In genomic region chr3:67790043-67790442, GRCh38 we compare ENCODE assay signal across 8 cellular contexts.
A peak's percentile ranks its signal among the peaks of the same experiment; 100 is the strongest.
DNase-seq lines count a peak whose midpoint lies in the region; ATAC-seq, FAIRE-seq and TF ChIP-seq lines count a peak whose summit lies in the region.

No MANE protein-coding gene starts in this region.

- H3K27me3 ChIP-seq in left ventricle myocardium inferior (ENCODE audit: low read depth), result no peaks in the 10 kb centered on the region

- H3K4me3 ChIP-seq in AG09309 (ENCODE audit: control insufficient read depth, low read depth, low read length) (no peak overlapping the region), left ventricle myocardium inferior (no peak overlapping the region)

- no peaks in the 10 kb centered on the region for H3K36me3 ChIP-seq in left ventricle myocardium inferior

- FAIRE-seq in RCC 7860 (lab: Jason Lieb, UNC), result no peak

- peak; percentile 71 for TF ChIP-seq CTCF in AG09309 (IDR thresholded peaks at IDR 0.05; ENCODE audit: control insufficient read depth, insufficient read depth, low read depth, low read length, missing control alignments)
- TF ChIP-seq CTCF in left ventricle myocardium inferior (IDR thresholded peaks at IDR 0.05; ENCODE audit: borderline replicate concordance), result peak; percentile 68

- H3K27ac ChIP-seq in left ventricle myocardium inferior (replicated peaks), result no peak overlapping the region

- DNase-seq in AG09309 (ENCODE audit: low read depth), result peak; percentile 10
- DNase-seq in RCC 7860 (ENCODE audit: low spot score), result peak; percentile 9
- DNase-seq in activated T-helper 9 cell treated with anti-CD3 and anti-CD28 coated beads, Interleukin-2, amount 50 U/mL, for 16 hours (ENCODE audit: low read depth), result peak; percentile 27
- no peak for DNase-seq in left ventricle myocardium inferior
- DNase-seq in stimulated activated CD4-positive, alpha-beta T cell treated with anti-CD3 and anti-CD28 coated beads, Interleukin-15, amount 100 ng/mL, for 48 hours (ENCODE audit: low read depth in 2 of 2), result peak; percentile 13 to 43
- no peak for DNase-seq in NCI-H146 treated with DMSO at 0.1 percent for 48 hours (lab: John Stamatoyannopoulos, UW; ENCODE audit: unreplicated experiment)

- intact Hi-C loops in left ventricle myocardium inferior (cut with micrococcal nuclease), result loop anchor here (10.0 kb wide), 1 partner anchor 405 kb away; no protein-coding TSS in a partner anchor

- peaks cover 13% of the 10 kb centered on the region for H3K9me3 ChIP-seq in left ventricle myocardium inferior (replicated peaks)

- no peaks in the 10 kb centered on the region for H3K4me1 ChIP-seq in left ventricle myocardium inferior

- ATAC-seq in GM18858 (IDR thresholded peaks at IDR 0.05; ENCODE audit: unreplicated experiment) (peak; percentile 76), HG03108 (IDR thresholded peaks at IDR 0.05; ENCODE audit: unreplicated experiment) (peak; percentile 77)

Comparison
In these comparisons a context has a peak if more than half of its experiments do, and no peak if none do; other contexts are left out.
1. DNase-seq: peak in AG09309 (single experiment), RCC 7860 (single experiment), activated T-helper 9 cell treated with anti-CD3 and anti-CD28 coated beads, Interleukin-2, amount 50 U/mL, for 16 hours (single experiment) and stimulated activated CD4-positive, alpha-beta T cell treated with anti-CD3 and anti-CD28 coated beads, Interleukin-15, amount 100 ng/mL, for 48 hours (2 of 2); none in left ventricle myocardium inferior (single experiment) and NCI-H146 treated with DMSO at 0.1 percent for 48 hours (single experiment).